In genomic region chr6:167978607-167979006, GRCh38 we compare ENCODE assay signal across 23 cellular contexts. TPM values are rescaled to one million over a fixed set of nuclear protein-coding genes. Genes with fewer than 3 reads are reported as not detected.
"Had no signal": no experiment of that assay in that cellular context is flagged by ENCODE, and none has a peak within 500 bp of the region (broad histone marks: within the 10 kb centered on the region; RNA-seq: fewer than 3 reads in every experiment).

No MANE protein-coding gene starts in this region.

- DNase-seq: colonic mucosa; dermis blood vessel endothelial cell; dorsolateral prefrontal cortex; effector CD4-positive, alpha-beta T cell; effector memory CD4-positive, alpha-beta T cell; erythroblast; esophagus squamous epithelium; foreskin fibroblast; foreskin melanocyte; gastrocnemius medialis; glutamatergic neuron; head of caudate nucleus; heart right ventricle; hippocampal formation; left cardiac atrium; left lung; left ventricle myocardium superior; lower lobe of right lung; mesenchymal stem cell; midbrain had no signal

- H3K27ac ChIP-seq: colonic mucosa, epithelial cell of prostate, esophagus squamous epithelium, gastrocnemius medialis, heart right ventricle, left lung, lower lobe of right lung had no signal

- ATAC-seq: esophagus mucosa, gastrocnemius medialis, heart right ventricle, left cardiac atrium, left lung, left ventricle myocardium superior, lower lobe of right lung had no signal

- H3K9me3 ChIP-seq: colonic mucosa, esophagus squamous epithelium, gastrocnemius medialis, heart right ventricle, left lung, lower lobe of right lung had no signal

- H3K36me3 ChIP-seq: colonic mucosa, esophagus squamous epithelium, gastrocnemius medialis, heart right ventricle, left lung, lower lobe of right lung had no signal

- H3K4me1 ChIP-seq: colonic mucosa had no signal

- H3K27me3 ChIP-seq: colonic mucosa, dorsolateral prefrontal cortex, gastrocnemius medialis, heart right ventricle, left lung had no signal

- H3K4me3 ChIP-seq: colonic mucosa, dorsolateral prefrontal cortex, esophagus squamous epithelium, gastrocnemius medialis, heart right ventricle, left lung, lower lobe of right lung had no signal

RNA-seq across cellular contexts. Expression of gene KIF25, which starts 18.9 kb away (rescaled TPM):
- polyA plus RNA-seq: keratinocyte had no signal
